ENCODE assay signal across 10 cellular contexts in genomic region chr16:11619327-11619851, GRCh38.
DNase-seq lines count a peak whose midpoint lies in the region; ATAC-seq and TF ChIP-seq lines count a peak whose summit lies in the region.
"Had no signal": no experiment of that assay in that cellular context is flagged by ENCODE, and none has a peak within 500 bp of the region (broad histone marks: within the 10 kb centered on the region; RNA-seq: fewer than 3 reads in every experiment).

No MANE protein-coding gene starts in this region.

- peaks cover 3% of the 10 kb centered on the region for H3K36me3 Mint-ChIP-seq in activated T-cell treated with anti-CD3 and anti-CD28 coated beads, Interleukin-2, amount 50 U/mL, for 24 hours (ENCODE audit: low read depth)
- no peaks in the 10 kb centered on the region for H3K36me3 Mint-ChIP-seq in stimulated activated effector memory CD8-positive, alpha-beta T cell treated with anti-CD3 and anti-CD28 coated beads, Interleukin-12 subunit alpha, Interleukin-12 subunit beta, amount 100 ng/mL, for 72 hours

- H3K9me3 Mint-ChIP-seq in activated T-cell treated with anti-CD3 and anti-CD28 coated beads, Interleukin-2, amount 50 U/mL, for 24 hours = peaks cover 6% of the 10 kb centered on the region
- H3K9me3 Mint-ChIP-seq in stimulated activated effector memory CD8-positive, alpha-beta T cell treated with anti-CD3 and anti-CD28 coated beads, Interleukin-12 subunit alpha, Interleukin-12 subunit beta, amount 100 ng/mL, for 72 hours = peaks cover 3% of the 10 kb centered on the region

- in situ Hi-C loops in KBM-7 (cut with MboI; ENCODE audit: low pct_unique_long_range_greater_than_20kb, low sequenced_read_pairs) = no loop called here

- peaks cover 61% of the 10 kb centered on the region for H3K4me1 Mint-ChIP-seq in activated T-cell treated with anti-CD3 and anti-CD28 coated beads, Interleukin-2, amount 50 U/mL, for 24 hours (ENCODE audit: low read depth)
- H3K4me1 Mint-ChIP-seq in stimulated activated effector memory CD8-positive, alpha-beta T cell treated with anti-CD3 and anti-CD28 coated beads, Interleukin-12 subunit alpha, Interleukin-12 subunit beta, amount 100 ng/mL, for 72 hours = peaks cover 53% of the 10 kb centered on the region

- H3K4me3 ChIP-seq in foreskin fibroblast (ENCODE audit: low read depth in 1 of 2, low read length in 2 of 2) = no peak overlapping the region
- H3K4me3 ChIP-seq: gastrocnemius medialis, HAP-1 had no signal

- H3K4me3 Mint-ChIP-seq in activated T-cell treated with anti-CD3 and anti-CD28 coated beads, Interleukin-2, amount 50 U/mL, for 24 hours = no peak overlapping the region
- H3K4me3 Mint-ChIP-seq in stimulated activated effector memory CD8-positive, alpha-beta T cell treated with anti-CD3 and anti-CD28 coated beads, Interleukin-12 subunit alpha, Interleukin-12 subunit beta, amount 100 ng/mL, for 72 hours = peak overlapping the region; percentile 78

- DNase-seq in activated T-cell treated with anti-CD3 and anti-CD28 coated beads, Interleukin-2, amount 50 U/mL, for 24 hours = no peak
- DNase-seq in activated T-cell treated with anti-CD3 and anti-CD28 coated beads, Interleukin-2, amount 50 U/mL, for 48 hours = no peak
- DNase-seq in KBM-7 (peak; percentile 53), foreskin fibroblast (no peak), DMS53 (lab: John Stamatoyannopoulos, UW) (no peak), NCI-H128 (lab: John Stamatoyannopoulos, UW; ENCODE audit: unreplicated experiment) (no peak)
- peak; percentile 48 for DNase-seq in central memory CD4-positive, alpha-beta T cell
- no peak for DNase-seq in stimulated activated effector memory CD8-positive, alpha-beta T cell treated with anti-CD3 and anti-CD28 coated beads, Interleukin-12 subunit alpha, Interleukin-12 subunit beta, amount 100 ng/mL, for 72 hours (ENCODE audit: low spot score in 2 of 2)

- no peak for TF ChIP-seq CTCF in foreskin fibroblast (IDR thresholded peaks at IDR 0.05; ENCODE audit: low read depth, low read length)

- H3K27me3 Mint-ChIP-seq in activated T-cell treated with anti-CD3 and anti-CD28 coated beads, Interleukin-2, amount 50 U/mL, for 24 hours = no peaks in the 10 kb centered on the region

- peak overlapping the region; percentile 65 for H3K27ac Mint-ChIP-seq in activated T-cell treated with anti-CD3 and anti-CD28 coated beads, Interleukin-2, amount 50 U/mL, for 24 hours
- peak overlapping the region; percentile 60 for H3K27ac Mint-ChIP-seq in stimulated activated effector memory CD8-positive, alpha-beta T cell treated with anti-CD3 and anti-CD28 coated beads, Interleukin-12 subunit alpha, Interleukin-12 subunit beta, amount 100 ng/mL, for 72 hours

- peak; percentile 84 for ATAC-seq in stimulated activated effector memory CD8-positive, alpha-beta T cell treated with anti-CD3 and anti-CD28 coated beads, Interleukin-12 subunit alpha, Interleukin-12 subunit beta, amount 100 ng/mL, for 72 hours

Comparison
In these comparisons a context has a peak if more than half of its experiments do, and no peak if none do; other contexts are left out.
1. DNase-seq: peak in KBM-7 (single experiment) and central memory CD4-positive, alpha-beta T cell (single experiment); none in activated T-cell treated with anti-CD3 and anti-CD28 coated beads, Interleukin-2, amount 50 U/mL, for 24 hours (single experiment), activated T-cell treated with anti-CD3 and anti-CD28 coated beads, Interleukin-2, amount 50 U/mL, for 48 hours (0 of 2), stimulated activated effector memory CD8-positive, alpha-beta T cell treated with anti-CD3 and anti-CD28 coated beads, Interleukin-12 subunit alpha, Interleukin-12 subunit beta, amount 100 ng/mL, for 72 hours (0 of 2), foreskin fibroblast (0 of 2), DMS53 (single experiment) and NCI-H128 (single experiment).